1 cellular context compared by ENCODE assay signal in the genomic region with DNA sequence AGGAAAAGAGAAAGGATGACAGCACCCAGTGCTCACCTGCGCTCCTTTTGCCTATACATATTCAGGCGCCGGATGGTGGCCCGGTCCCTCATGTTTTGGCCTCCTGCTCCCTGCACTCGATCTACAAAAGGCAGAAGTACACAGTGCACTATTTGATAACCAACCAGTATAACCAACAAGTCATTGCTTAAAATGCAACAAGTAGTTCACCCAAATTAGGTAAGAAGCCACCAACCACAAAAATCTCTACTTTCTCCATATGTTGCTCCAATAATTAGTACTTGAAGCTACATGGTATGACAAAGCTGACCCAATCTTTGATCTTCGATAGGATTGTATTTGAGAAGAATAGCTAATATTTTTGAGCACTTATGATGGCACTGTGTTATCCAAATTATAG.
TF ChIP-seq lines count a peak whose summit lies in the region.

No MANE protein-coding gene starts in this region.

TF ChIP-seq in HCT116, 20 proteins besides CTCF, POLR2A, EP300 and RAD21:
- TF ChIP-seq, protein P1, sequence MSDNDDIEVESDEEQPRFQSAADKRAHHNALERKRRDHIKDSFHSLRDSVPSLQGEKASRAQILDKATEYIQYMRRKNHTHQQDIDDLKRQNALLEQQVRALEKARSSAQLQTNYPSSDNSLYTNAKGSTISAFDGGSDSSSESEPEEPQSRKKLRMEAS (IDR thresholded peaks at IDR 0.05) = no peak
- TF ChIP-seq, protein P2, sequence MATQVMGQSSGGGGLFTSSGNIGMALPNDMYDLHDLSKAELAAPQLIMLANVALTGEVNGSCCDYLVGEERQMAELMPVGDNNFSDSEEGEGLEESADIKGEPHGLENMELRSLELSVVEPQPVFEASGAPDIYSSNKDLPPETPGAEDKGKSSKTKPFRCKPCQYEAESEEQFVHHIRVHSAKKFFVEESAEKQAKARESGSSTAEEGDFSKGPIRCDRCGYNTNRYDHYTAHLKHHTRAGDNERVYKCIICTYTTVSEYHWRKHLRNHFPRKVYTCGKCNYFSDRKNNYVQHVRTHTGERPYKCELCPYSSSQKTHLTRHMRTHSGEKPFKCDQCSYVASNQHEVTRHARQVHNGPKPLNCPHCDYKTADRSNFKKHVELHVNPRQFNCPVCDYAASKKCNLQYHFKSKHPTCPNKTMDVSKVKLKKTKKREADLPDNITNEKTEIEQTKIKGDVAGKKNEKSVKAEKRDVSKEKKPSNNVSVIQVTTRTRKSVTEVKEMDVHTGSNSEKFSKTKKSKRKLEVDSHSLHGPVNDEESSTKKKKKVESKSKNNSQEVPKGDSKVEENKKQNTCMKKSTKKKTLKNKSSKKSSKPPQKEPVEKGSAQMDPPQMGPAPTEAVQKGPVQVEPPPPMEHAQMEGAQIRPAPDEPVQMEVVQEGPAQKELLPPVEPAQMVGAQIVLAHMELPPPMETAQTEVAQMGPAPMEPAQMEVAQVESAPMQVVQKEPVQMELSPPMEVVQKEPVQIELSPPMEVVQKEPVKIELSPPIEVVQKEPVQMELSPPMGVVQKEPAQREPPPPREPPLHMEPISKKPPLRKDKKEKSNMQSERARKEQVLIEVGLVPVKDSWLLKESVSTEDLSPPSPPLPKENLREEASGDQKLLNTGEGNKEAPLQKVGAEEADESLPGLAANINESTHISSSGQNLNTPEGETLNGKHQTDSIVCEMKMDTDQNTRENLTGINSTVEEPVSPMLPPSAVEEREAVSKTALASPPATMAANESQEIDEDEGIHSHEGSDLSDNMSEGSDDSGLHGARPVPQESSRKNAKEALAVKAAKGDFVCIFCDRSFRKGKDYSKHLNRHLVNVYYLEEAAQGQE (IDR thresholded peaks at IDR 0.05; ENCODE audit: low read depth) = no peak
- TF ChIP-seq, protein P3, sequence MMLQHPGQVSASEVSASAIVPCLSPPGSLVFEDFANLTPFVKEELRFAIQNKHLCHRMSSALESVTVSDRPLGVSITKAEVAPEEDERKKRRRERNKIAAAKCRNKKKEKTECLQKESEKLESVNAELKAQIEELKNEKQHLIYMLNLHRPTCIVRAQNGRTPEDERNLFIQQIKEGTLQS (IDR thresholded peaks at IDR 0.05) = no peak
- no peak for TF ChIP-seq SRF (IDR thresholded peaks at IDR 0.05; ENCODE audit: low read depth)
